In genomic region chr1:107124705-107125104, GRCh38 we compare ENCODE assay signal across 19 cellular contexts. TPM values are rescaled to one million over a fixed set of nuclear protein-coding genes. Genes with fewer than 3 reads are reported as not detected.
DNase-seq lines count a peak whose midpoint lies in the region; ATAC-seq and TF ChIP-seq lines count a peak whose summit lies in the region.
"Had no signal": no experiment of that assay in that cellular context is flagged by ENCODE, and none has a peak within 500 bp of the region (broad histone marks: within the 10 kb centered on the region; RNA-seq: fewer than 3 reads in every experiment).

No MANE protein-coding gene starts in this region.

- no peak overlapping the region for H2AFZ ChIP-seq in hepatocyte

- H3K4me3 ChIP-seq in hepatocyte, result no peak overlapping the region
- H3K4me3 ChIP-seq in mucosa of descending colon, result no peak overlapping the region

- intact Hi-C loops in mucosa of descending colon (cut with DNase I, micrococcal nuclease), result no loop called here

- H3K9me2 ChIP-seq in hepatocyte (replicated peaks; ENCODE audit: insufficient read depth), result no peaks in the 10 kb centered on the region

- WGBS in hepatocyte (ENCODE audit: low lambda C conversion rate, missing lambda C conversion rate), result 68% methylated on average over 2 of the region's 2 CpGs

- no peaks in the 10 kb centered on the region for H4K20me1 ChIP-seq in hepatocyte (ENCODE audit: insufficient read depth, poor library complexity, severe bottlenecking)

- H3K4me2 ChIP-seq in hepatocyte, result no peak overlapping the region

- in situ Hi-C loops in ACHN (cut with HindIII; ENCODE audit: low pct_ligation_motif_present, low pct_unique_long_range_greater_than_20kb, low sequenced_read_pairs), result no loop called here

- H3K27ac ChIP-seq in hepatocyte, result no peak overlapping the region

- DNase-seq in ACHN (peak; percentile 11), NCI-H82 (lab: John Stamatoyannopoulos, UW) (peak; percentile 12), hepatocyte (ENCODE audit: low spot score) (peak; percentile 16), mucosa of descending colon (no peak), NCI-H748 (lab: John Stamatoyannopoulos, UW; ENCODE audit: unreplicated experiment) (no peak), SHP77 (lab: John Stamatoyannopoulos, UW) (no peak), NCI-H526 (lab: John Stamatoyannopoulos, UW) (no peak), NOMO-1 treated with dmso at 0.1 percent for 144 hours (lab: John Stamatoyannopoulos, UW; ENCODE audit: unreplicated experiment) (no peak)
- DNase-seq: 8988T; BE2C; C1 segment of cervical spinal cord; Caco-2; CD4-positive, alpha-beta T cell; DMS153; DMS79; GDM1; GOT3; H9 had no signal

- no peaks in the 10 kb centered on the region for H3K79me2 ChIP-seq in hepatocyte

- TF ChIP-seq CTCF in hepatocyte (IDR thresholded peaks at IDR 0.05; ENCODE audit: poor library complexity) (no peak), mucosa of descending colon (IDR thresholded peaks at IDR 0.05) (no peak)

- H3K27me3 ChIP-seq in hepatocyte, result no peaks in the 10 kb centered on the region
- H3K27me3 ChIP-seq: BE2C had no signal

- H3K36me3 ChIP-seq in hepatocyte (replicated peaks; ENCODE audit: insufficient read depth, low read depth), result no peaks in the 10 kb centered on the region
- no peaks in the 10 kb centered on the region for H3K36me3 ChIP-seq in mucosa of descending colon (ENCODE audit: low read depth)
- H3K36me3 ChIP-seq: BE2C had no signal

- ATAC-seq in mucosa of descending colon, result peak; percentile 76
- ATAC-seq: HepG2 had no signal

- H3K9me3 ChIP-seq in hepatocyte (ENCODE audit: low read depth) (no peaks in the 10 kb centered on the region), mucosa of descending colon (no peaks in the 10 kb centered on the region)
- H3K9me3 ChIP-seq: BE2C, Caco-2 had no signal

- no peaks in the 10 kb centered on the region for H3K4me1 ChIP-seq in hepatocyte (ENCODE audit: insufficient read depth)
- no peaks in the 10 kb centered on the region for H3K4me1 ChIP-seq in mucosa of descending colon (ENCODE audit: low read depth)
- H3K4me1 ChIP-seq: Caco-2 had no signal

RNA-seq across cellular contexts. Expression of gene NTNG1, which starts 16.1 kb away (rescaled TPM):
- total RNA-seq in hepatocyte (3.5 and 3.9 TPM in 2 replicates), mucosa of descending colon (1 to 10 TPM in 2 of 3 donors, under 1 TPM in 1; 0.23 to 2.5 (median 1.3) TPM)
- polyA plus RNA-seq in hepatocyte, result 1.4 and 1.7 TPM in 2 replicates
- total RNA-seq: Caco-2; CD4-positive, alpha-beta T cell; HepG2 had no signal
- polyA plus RNA-seq: HepG2 had no signal

Comparison
In these comparisons a context has a peak if more than half of its experiments do, and no peak if none do; other contexts are left out.
1. DNase-seq: peak in ACHN (single experiment), NCI-H82 (single experiment) and hepatocyte (single experiment); none in mucosa of descending colon (0 of 3), NCI-H748 (single experiment), SHP77 (0 of 2), NCI-H526 (0 of 2) and NOMO-1 treated with dmso at 0.1 percent for 144 hours (single experiment).